ENCODE assay signal across 11 cellular contexts in the genomic region with DNA sequence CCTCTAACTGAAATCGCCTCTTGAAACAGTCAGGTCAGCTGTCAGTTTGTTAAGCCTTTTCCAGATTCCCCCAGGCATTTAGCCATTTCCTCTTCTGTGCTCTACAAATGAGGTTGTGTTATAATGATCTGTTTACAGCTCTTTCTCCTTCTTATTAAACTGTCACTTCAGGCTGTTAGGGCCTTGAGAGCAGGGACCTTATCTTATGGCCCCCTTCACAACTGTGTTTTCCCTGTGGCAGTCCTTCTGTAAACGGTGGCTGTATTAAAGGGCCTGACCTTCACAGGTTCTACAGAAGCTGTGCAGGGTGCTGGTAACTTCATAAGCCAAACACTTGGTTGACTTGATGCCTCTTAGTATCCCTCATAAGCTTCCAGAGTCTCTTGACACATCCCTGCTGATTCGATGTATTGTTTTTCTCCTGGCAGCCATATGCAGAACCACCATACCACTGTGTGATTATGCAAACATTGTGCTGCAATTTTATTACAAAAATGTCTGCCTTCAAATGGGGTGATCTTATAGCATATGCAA.
DNase-seq lines count a peak whose midpoint lies in the region; ATAC-seq, FAIRE-seq and TF ChIP-seq lines count a peak whose summit lies in the region.
"Had no signal": no experiment of that assay in that cellular context is flagged by ENCODE, and none has a peak within 500 bp of the region (broad histone marks: within the 10 kb centered on the region; RNA-seq: fewer than 3 reads in every experiment).

No MANE protein-coding gene starts in this region.

- WGBS in spleen, 5 donors, result 23 to 43% (median 35%) methylated on average over 3 of the region's 3 CpGs

- H3K4me3 ChIP-seq in breast epithelium (no peak overlapping the region), uterus (no peak overlapping the region), spleen (no peak overlapping the region)

- TF ChIP-seq POLR2A in breast epithelium (IDR thresholded peaks at IDR 0.05) (no peak), uterus (IDR thresholded peaks at IDR 0.05) (no peak), spleen (IDR thresholded peaks at IDR 0.05) (no peak)

- H3K9me3 ChIP-seq in breast epithelium, result peaks cover 9 to 10% of the 10 kb centered on the region in 2 donors
- H3K9me3 ChIP-seq in uterus, result no peaks in the 10 kb centered on the region
- peaks cover 0 to 11% (median 4%) of the 10 kb centered on the region in 8 donors for H3K9me3 ChIP-seq in spleen

- peak; percentile 26 for DNase-seq in NOMO-1 treated with DMSO at 0.1 percent for 48 hours (lab: John Stamatoyannopoulos, UW; ENCODE audit: unreplicated experiment)
- no peak for DNase-seq in NOMO-1 treated with dmso at 0.1 percent for 144 hours (lab: John Stamatoyannopoulos, UW; ENCODE audit: unreplicated experiment)
- no peak for DNase-seq in breast epithelium (ENCODE audit: low spot score in 2 of 2)
- DNase-seq in left kidney (ENCODE audit: low read depth, low spot score), result peak; percentile 39
- DNase-seq in uterus, result no peak
- DNase-seq in urothelium cell line (ENCODE audit: low spot score), result no peak
- no peak for DNase-seq in spleen
- DNase-seq: activated CD4-positive, alpha-beta T cell treated with anti-CD3 and anti-CD28 coated beads, Interleukin-2, amount 10 ng/mL, durations not matched to agents 24 days and 14 days; H7 had no signal

- H3K4me1 ChIP-seq in breast epithelium, result no peaks in the 10 kb centered on the region
- H3K4me1 ChIP-seq in uterus, result peaks cover 0 to 6% of the 10 kb centered on the region in 2 donors
- H3K4me1 ChIP-seq in spleen, result peaks cover 0 to 10% (median 4%) of the 10 kb centered on the region in 6 donors

- no peak for FAIRE-seq in urothelium cell line (lab: Jason Lieb, UNC)
- FAIRE-seq: GM12892 had no signal

- intact Hi-C loops in breast epithelium (cut with DNase I; ENCODE audit: low total_unique reads) (no loop called here), uterus (cut with DNase I; ENCODE audit: low total_unique reads) (no loop called here), spleen (cut with DNase I; ENCODE audit: low total_unique reads) (no loop called here)

- peak overlapping the region; percentile 61 to 62 for H3K27ac ChIP-seq in breast epithelium
- H3K27ac ChIP-seq in uterus, result peak overlapping the region; percentile 70 to 75
- peak overlapping the region in 1 of 8 donors; percentile 0 for H3K27ac ChIP-seq in spleen

- TF ChIP-seq CTCF in breast epithelium (IDR thresholded peaks at IDR 0.05) (no peak), uterus (IDR thresholded peaks at IDR 0.05) (no peak), spleen (IDR thresholded peaks at IDR 0.05 in 8 of 11, conservative IDR thresholded peaks at IDR 0.05 in 3 of 11) (no peak)

- ATAC-seq in GM18861 (IDR thresholded peaks at IDR 0.05; ENCODE audit: unreplicated experiment), result no peak

- H3K36me3 ChIP-seq in breast epithelium (no peaks in the 10 kb centered on the region), uterus (no peaks in the 10 kb centered on the region), spleen (no peaks in the 10 kb centered on the region)

- no peaks in the 10 kb centered on the region for H3K27me3 ChIP-seq in breast epithelium
- H3K27me3 ChIP-seq in uterus, result no peaks in the 10 kb centered on the region
- H3K27me3 ChIP-seq in spleen (replicated peaks in 1 of 7), result no peaks in the 10 kb centered on the region

Comparison
In these comparisons a context has a peak if more than half of its experiments do, and no peak if none do; other contexts are left out.
1. DNase-seq: peak in NOMO-1 treated with DMSO at 0.1 percent for 48 hours (single experiment) and left kidney (single experiment); none in NOMO-1 treated with dmso at 0.1 percent for 144 hours (single experiment), breast epithelium (0 of 2), uterus (0 of 2), urothelium cell line (single experiment) and spleen (single experiment).